ENCODE assay signal across 36 cellular contexts in genomic region chr15:89553632-89554031, GRCh38. TPM values are rescaled to one million over a fixed set of nuclear protein-coding genes. Genes with fewer than 3 reads are reported as not detected.
"Had no signal": no experiment of that assay in that cellular context is flagged by ENCODE, and none has a peak within 500 bp of the region (broad histone marks: within the 10 kb centered on the region; RNA-seq: fewer than 3 reads in every experiment).

No MANE protein-coding gene starts in this region.

- H3K4me1 Mint-ChIP-seq: activated CD4-positive, alpha-beta memory T cell treated with anti-CD3 and anti-CD28 coated beads, Interleukin-2, amount 10 ng/mL, durations not matched to agents 7 days and 5 days; activated CD4-positive, alpha-beta T cell treated with anti-CD3 and anti-CD28 coated beads, Interleukin-2, amount 10 ng/mL, durations not matched to agents 24 days and 14 days; activated T-helper 17 cell treated with anti-CD3 and anti-CD28 coated beads, Interleukin-2, amount 50 U/mL, for 72 hours; central memory CD8-positive, alpha-beta T cell; T-helper 17 cell had no signal

- FAIRE-seq: astrocyte, bronchial epithelial cell had no signal

- H3K4me3 Mint-ChIP-seq: activated CD4-positive, alpha-beta memory T cell treated with anti-CD3 and anti-CD28 coated beads, Interleukin-2, amount 10 ng/mL, durations not matched to agents 7 days and 5 days; activated CD4-positive, alpha-beta T cell treated with anti-CD3 and anti-CD28 coated beads for 36 hours; activated CD4-positive, alpha-beta T cell treated with anti-CD3 and anti-CD28 coated beads, Interleukin-2, amount 10 ng/mL, durations not matched to agents 24 days and 14 days; activated naive CD8-positive, alpha-beta T cell; activated T-cell treated with anti-CD3 and anti-CD28 coated beads, Interleukin-2, amount 50 U/mL, for 24 hours; activated T-helper 17 cell treated with anti-CD3 and anti-CD28 coated beads, Interleukin-2, amount 50 U/mL, for 72 hours; central memory CD8-positive, alpha-beta T cell; dendritic cell treated with granulocyte-macrophage colony-stimulating factor and Interleukin-4, amounts not matched to agents 40 ng/mL and 50 ng/mL, for 4 days; effector memory CD8-positive, alpha-beta T cell; T-helper 17 cell; T-helper 2 cell treated with Interferon-gamma antibody and Interleukin-4, amounts not matched to agents 5 μg/mL and 100 μg/mL, for 36 hours had no signal

- H3K4me3 ChIP-seq: coronary artery, esophagus squamous epithelium, gastroesophageal sphincter had no signal

- DNase-seq: activated CD4-positive, alpha-beta memory T cell treated with anti-CD3 and anti-CD28 coated beads, Interleukin-2, amount 10 ng/mL, durations not matched to agents 7 days and 5 days; activated CD4-positive, alpha-beta T cell treated with anti-CD3 and anti-CD28 coated beads for 36 hours; activated CD4-positive, alpha-beta T cell treated with anti-CD3 and anti-CD28 coated beads, Interleukin-2, amount 10 ng/mL, durations not matched to agents 24 days and 14 days; activated CD4-positive, CD25-positive, alpha-beta regulatory T cell; activated CD4-positive, CD25-positive, alpha-beta regulatory T cell treated with anti-CD3 and anti-CD28 coated beads, Interleukin-2, amount 50 U/mL, for 72 hours; activated CD8-positive, alpha-beta memory T cell treated with anti-CD3 and anti-CD28 coated beads, Interleukin-2, amount 50 U/mL, for 48 hours; activated effector memory CD4-positive, alpha-beta T cell treated with Interleukin-2 at 50 U/mL for 16 hours; activated gamma-delta T cell treated with Interleukin-2 at 50 U/mL for 16 hours; activated naive CD4-positive, alpha-beta T cell treated with anti-CD3 and anti-CD28 coated beads, Interleukin-2, amount 50 U/mL, for 16 hours; activated naive CD4-positive, alpha-beta T cell treated with Interleukin-2 at 50 U/mL for 16 hours; activated T-cell treated with anti-CD3 and anti-CD28 coated beads for 4 hours; activated T-cell treated with anti-CD3 and anti-CD28 coated beads, Interleukin-2, amount 50 U/mL, for 24 hours; amniotic stem cell; anterior cingulate cortex; brain microvascular endothelial cell; effector CD4-positive, alpha-beta T cell; effector memory CD8-positive, alpha-beta T cell; erythroblast; esophagus squamous epithelium; foreskin melanocyte; T-helper 1 cell; T-helper 17 cell; T1000; WERI-Rb-1 had no signal

- H3K36me3 ChIP-seq: brain microvascular endothelial cell, esophagus squamous epithelium, gastroesophageal sphincter, WERI-Rb-1 had no signal

- H3K9me3 ChIP-seq: esophagus squamous epithelium, gastroesophageal sphincter had no signal

- ATAC-seq: activated CD4-positive, alpha-beta T cell treated with anti-CD3 and anti-CD28 coated beads for 36 hours; activated T-helper 17 cell treated with anti-CD3 and anti-CD28 coated beads, Interleukin-2, amount 50 U/mL, for 72 hours; effector memory CD8-positive, alpha-beta T cell; gastroesophageal sphincter; T-helper 17 cell had no signal

- H3K9me3 Mint-ChIP-seq: activated CD4-positive, alpha-beta memory T cell treated with anti-CD3 and anti-CD28 coated beads, Interleukin-2, amount 10 ng/mL, durations not matched to agents 7 days and 5 days; activated CD4-positive, alpha-beta T cell treated with anti-CD3 and anti-CD28 coated beads, Interleukin-2, amount 10 ng/mL, durations not matched to agents 24 days and 14 days; activated T-cell treated with anti-CD3 and anti-CD28 coated beads, Interleukin-2, amount 50 U/mL, for 24 hours; activated T-helper 17 cell treated with anti-CD3 and anti-CD28 coated beads, Interleukin-2, amount 50 U/mL, for 72 hours; central memory CD8-positive, alpha-beta T cell; dendritic cell treated with granulocyte-macrophage colony-stimulating factor and Interleukin-4, amounts not matched to agents 40 ng/mL and 50 ng/mL, for 4 days; effector memory CD8-positive, alpha-beta T cell; T-helper 2 cell treated with Interferon-gamma antibody and Interleukin-4, amounts not matched to agents 5 μg/mL and 100 μg/mL, for 36 hours had no signal

- H3K36me3 Mint-ChIP-seq: activated naive CD8-positive, alpha-beta T cell had no signal

- H3K4me1 ChIP-seq: gastroesophageal sphincter had no signal

- H3K27ac ChIP-seq: brain microvascular endothelial cell, coronary artery, gastroesophageal sphincter, WERI-Rb-1 had no signal

- H3K27ac Mint-ChIP-seq: activated CD4-positive, alpha-beta memory T cell treated with anti-CD3 and anti-CD28 coated beads, Interleukin-2, amount 10 ng/mL, durations not matched to agents 7 days and 5 days; activated CD4-positive, alpha-beta T cell treated with anti-CD3 and anti-CD28 coated beads for 36 hours; activated CD4-positive, alpha-beta T cell treated with anti-CD3 and anti-CD28 coated beads, Interleukin-2, amount 10 ng/mL, durations not matched to agents 24 days and 14 days; activated naive CD8-positive, alpha-beta T cell; activated T-cell treated with anti-CD3 and anti-CD28 coated beads, Interleukin-2, amount 50 U/mL, for 24 hours; activated T-helper 17 cell treated with anti-CD3 and anti-CD28 coated beads, Interleukin-2, amount 50 U/mL, for 72 hours; dendritic cell treated with granulocyte-macrophage colony-stimulating factor and Interleukin-4, amounts not matched to agents 40 ng/mL and 50 ng/mL, for 4 days; effector memory CD8-positive, alpha-beta T cell; T-helper 17 cell; T-helper 2 cell treated with Interferon-gamma antibody and Interleukin-4, amounts not matched to agents 5 μg/mL and 100 μg/mL, for 36 hours had no signal

RNA-seq across cellular contexts. Expression of gene RHCG, which starts 57.2 kb away (rescaled TPM):
- total RNA-seq: activated CD4-positive, alpha-beta memory T cell treated with anti-CD3 and anti-CD28 coated beads, Interleukin-2, amount 10 ng/mL, durations not matched to agents 7 days and 5 days; activated CD4-positive, alpha-beta T cell treated with anti-CD3 and anti-CD28 coated beads for 36 hours; activated CD4-positive, alpha-beta T cell treated with anti-CD3 and anti-CD28 coated beads, Interleukin-2, amount 10 ng/mL, durations not matched to agents 24 days and 14 days; activated T-helper 17 cell treated with anti-CD3 and anti-CD28 coated beads, Interleukin-2, amount 50 U/mL, for 72 hours; fibroblast of villous mesenchyme; glomerular endothelial cell; T-helper 17 cell had no signal
- polyA plus RNA-seq: fibroblast of lung had no signal
